9 cellular contexts compared by ENCODE assay signal in the genomic region with DNA sequence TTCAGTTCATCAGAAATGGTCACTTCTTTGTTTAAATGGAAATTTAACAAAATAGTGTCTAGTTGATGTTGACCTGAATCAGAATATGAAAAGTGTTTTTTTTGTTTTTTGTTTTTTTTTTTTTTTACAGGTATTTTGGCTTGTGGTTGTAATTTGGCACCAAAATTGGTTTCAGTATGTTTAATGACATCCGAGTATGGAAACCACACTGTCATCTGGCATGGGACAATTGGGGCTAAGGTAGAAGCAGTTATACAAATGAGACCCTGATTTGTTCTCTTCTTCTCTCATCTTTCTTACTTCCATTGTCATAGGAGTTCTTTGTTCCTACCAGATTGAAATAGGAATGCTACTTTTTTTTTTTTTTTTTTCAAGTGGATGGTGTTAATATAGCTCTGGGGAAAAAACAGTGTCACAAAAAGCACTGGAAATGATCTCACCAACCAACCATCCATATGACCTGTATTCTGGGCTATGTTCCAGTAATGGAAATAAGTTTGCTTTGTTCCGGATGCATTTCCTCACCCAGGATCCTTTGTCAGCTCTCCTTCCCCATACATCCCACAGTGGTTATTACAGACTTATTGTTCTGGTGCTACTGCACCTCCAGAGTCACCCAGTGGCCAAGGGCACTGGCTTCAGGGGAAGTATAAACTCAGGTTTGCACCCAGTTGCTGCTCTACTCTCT.
DNase-seq lines count a peak whose midpoint lies in the region; TF ChIP-seq lines count a peak whose summit lies in the region.
"Had no signal": no experiment of that assay in that cellular context is flagged by ENCODE, and none has a peak within 500 bp of the region (broad histone marks: within the 10 kb centered on the region; RNA-seq: fewer than 3 reads in every experiment).

No MANE protein-coding gene starts in this region.

- intact Hi-C loops in ovary (cut with DNase I) = no loop called here

- WGBS in ovary, 3 donors = 74 to 84% (median 83%) methylated on average over 2 of the region's 2 CpGs

- H3K79me2 ChIP-seq in ACC112 (ENCODE audit: control insufficient read depth, insufficient read depth, low read length, unreplicated experiment) = no peaks in the 10 kb centered on the region

- no peak overlapping the region for H2AFZ ChIP-seq in ACC112 (ENCODE audit: low read length, unreplicated experiment)

- no peak for TF ChIP-seq CTCF in ovary (IDR thresholded peaks at IDR 0.05)

- H3K4me3 ChIP-seq in ACC112 (ENCODE audit: low read depth, low read length) (peak overlapping the region; percentile 29; the same call in 1 of the 2 replicates), ovary (no peak overlapping the region)

- no peaks in the 10 kb centered on the region for H3K27me3 ChIP-seq in ACC112 (ENCODE audit: insufficient read depth, low read length)
- no peaks in the 10 kb centered on the region for H3K27me3 ChIP-seq in ovary
- H3K27me3 ChIP-seq: neutrophil had no signal

- no peaks in the 10 kb centered on the region for H3K36me3 ChIP-seq in ACC112 (ENCODE audit: insufficient read depth, low read length)
- no peaks in the 10 kb centered on the region for H3K36me3 ChIP-seq in ovary
- H3K36me3 ChIP-seq: neutrophil had no signal

- TF ChIP-seq EP300 in ovary (IDR thresholded peaks at IDR 0.05) = no peak

- H3K27ac ChIP-seq in ACC112 (ENCODE audit: low read depth, low read length) = peak overlapping the region; percentile 65
- H3K27ac ChIP-seq in ovary = no peak overlapping the region
- H3K27ac ChIP-seq: neutrophil had no signal

- H3K9me3 ChIP-seq in ovary = no peaks in the 10 kb centered on the region
- H3K9me3 ChIP-seq: neutrophil had no signal

- peaks cover 34% of the 10 kb centered on the region for H3K4me1 ChIP-seq in ACC112 (ENCODE audit: control insufficient read depth, insufficient read depth, low read length, unreplicated experiment)
- no peaks in the 10 kb centered on the region for H3K4me1 ChIP-seq in ovary (ENCODE audit: insufficient read depth)

- no peak for TF ChIP-seq POLR2A in ovary (IDR thresholded peaks at IDR 0.05)

- DNase-seq in LoVo (ENCODE audit: low spot score) = peak; percentile 54
- DNase-seq in amniotic stem cell (lab: John Stamatoyannopoulos, UW) = peak; percentile 62
- DNase-seq in iris pigment epithelial cell (ENCODE audit: low read depth) = peak; percentile 93
- no peak for DNase-seq in ovary
- no peak for DNase-seq in cerebellar nuclear complex (lab: John Stamatoyannopoulos, UW)
- DNase-seq in SKM-1 (lab: John Stamatoyannopoulos, UW; ENCODE audit: unreplicated experiment) = no peak
- no peak for DNase-seq in KG1 (lab: John Stamatoyannopoulos, UW)

Comparison
In these comparisons a context has a peak if more than half of its experiments do, and no peak if none do; other contexts are left out.
1. DNase-seq: peak in LoVo (single experiment), amniotic stem cell (single experiment) and iris pigment epithelial cell (single experiment); none in ovary (0 of 5), cerebellar nuclear complex (0 of 2), SKM-1 (single experiment) and KG1 (single experiment).